19 cellular contexts compared by ENCODE assay signal in genomic region chrX:73916489-73916888, GRCh38.
DNase-seq lines count a peak whose midpoint lies in the region; ATAC-seq and TF ChIP-seq lines count a peak whose summit lies in the region.
"Had no signal": no experiment of that assay in that cellular context is flagged by ENCODE, and none has a peak within 500 bp of the region (broad histone marks: within the 10 kb centered on the region; RNA-seq: fewer than 3 reads in every experiment).

No MANE protein-coding gene starts in this region.

- no peak overlapping the region for H3K4me3 Mint-ChIP-seq in osteocyte (ENCODE audit: unreplicated experiment)
- H3K4me3 Mint-ChIP-seq: activated T-helper 1 cell treated with anti-CD3 and anti-CD28 coated beads, Interleukin-12 subunit alpha, Interleukin-12 subunit beta, Interleukin-2, Interleukin-4 antibody, amounts not matched to agents 30 ng/mL and 10 ng/mL and 1 ng/mL, durations not matched to agents 14 hours and 24 hours and 36 hours; IgD-negative memory B cell; stimulated activated naive CD8-positive, alpha-beta T cell treated with anti-CD3 and anti-CD28 coated beads, Interleukin-15, amount 100 ng/mL, for 72 hours; T-helper 2 cell treated with Interferon-gamma antibody and Interleukin-4, amounts not matched to agents 5 μg/mL and 100 μg/mL, for 36 hours had no signal

- ATAC-seq in Panc1 = no peak
- ATAC-seq: stimulated activated naive CD8-positive, alpha-beta T cell treated with anti-CD3 and anti-CD28 coated beads, Interleukin-15, amount 100 ng/mL, for 72 hours had no signal

- H3K4me1 ChIP-seq in GM23248 (ENCODE audit: insufficient read depth) (peaks cover 35% of the 10 kb centered on the region), Panc1 (ENCODE audit: control insufficient read depth, insufficient read depth, low read length) (no peaks in the 10 kb centered on the region; the same call in 1 of the 2 replicates), BE2C (no peaks in the 10 kb centered on the region)

- H3K27ac ChIP-seq in GM23248 = peak overlapping the region; percentile 89
- H3K27ac ChIP-seq in Panc1 (ENCODE audit: low read length) = peak overlapping the region; percentile 39; the same call in 1 of the 2 replicates
- peak overlapping the region; percentile 92 for H3K27ac ChIP-seq in epithelial cell of prostate

- peaks cover 37% of the 10 kb centered on the region for H3K4me1 Mint-ChIP-seq in osteocyte (ENCODE audit: unreplicated experiment)
- H3K4me1 Mint-ChIP-seq: stimulated activated naive CD8-positive, alpha-beta T cell treated with anti-CD3 and anti-CD28 coated beads, Interleukin-15, amount 100 ng/mL, for 72 hours had no signal

- peak overlapping the region; percentile 74 for H2AFZ ChIP-seq in GM23248

- H3K9me3 Mint-ChIP-seq in osteocyte (ENCODE audit: unreplicated experiment) = no peaks in the 10 kb centered on the region
- H3K9me3 Mint-ChIP-seq: IgD-negative memory B cell; stimulated activated naive CD8-positive, alpha-beta T cell treated with anti-CD3 and anti-CD28 coated beads, Interleukin-15, amount 100 ng/mL, for 72 hours; T-helper 2 cell treated with Interferon-gamma antibody and Interleukin-4, amounts not matched to agents 5 μg/mL and 100 μg/mL, for 36 hours had no signal

- DNase-seq in GM23248 (no peak), Panc1 (ENCODE audit: low read depth, low spot score) (no peak), epithelial cell of prostate (ENCODE audit: low read depth, low spot score) (no peak), osteocyte (ENCODE audit: extremely low spot score, unreplicated experiment) (no peak), BE2C (no peak), NCI-H1105 (lab: John Stamatoyannopoulos, UW) (no peak)
- DNase-seq in stimulated activated CD4-positive, alpha-beta T cell treated with anti-CD3 and anti-CD28 coated beads, Interleukin-4, amount 100 ng/mL, for 24 hours = no peak
- DNase-seq in stimulated activated CD4-positive, alpha-beta T cell treated with anti-CD3 and anti-CD28 coated beads, Interleukin-2, amount 100 ng/mL, for 48 hours = no peak
- DNase-seq: activated CD4-positive, CD25-positive, alpha-beta regulatory T cell; H7; kidney; NCI-H1694 treated with DMSO at 0.1 percent for 48 hours; NCI-H446; retina; Right ventricle myocardium superior; stimulated activated naive CD8-positive, alpha-beta T cell treated with anti-CD3 and anti-CD28 coated beads, Interleukin-15, amount 100 ng/mL, for 72 hours had no signal

- POLR2A ChIA-PET in Panc1 (lab: Charles Lee) = interaction anchor here (0.9 kb wide), 1 partner anchor 27 kb away, joined by 4 read pairs; no protein-coding TSS in a partner anchor

- H3K27me3 ChIP-seq in GM23248 (replicated peaks; ENCODE audit: insufficient read depth) (no peaks in the 10 kb centered on the region), Panc1 (ENCODE audit: control insufficient read depth, insufficient read depth, low read length) (no peaks in the 10 kb centered on the region), BE2C (no peaks in the 10 kb centered on the region)

- intact Hi-C loops in Panc1 (cut with micrococcal nuclease; ENCODE audit: unreplicated experiment) = no loop called here

- peaks cover 19% of the 10 kb centered on the region for H3F3A ChIP-seq in GM23248 (ENCODE audit: insufficient read depth)

- no peaks in the 10 kb centered on the region for H3K36me3 Mint-ChIP-seq in osteocyte (ENCODE audit: unreplicated experiment)
- H3K36me3 Mint-ChIP-seq: IgD-negative memory B cell had no signal

- no TSS peak for BruUV-seq in Panc1 (replicated peaks; lab: Mats Ljungman, UMichigan)

- peak overlapping the region; percentile 47 for H3K9ac ChIP-seq in GM23248

- H4K20me1 ChIP-seq in GM23248 (ENCODE audit: insufficient read depth) = no peaks in the 10 kb centered on the region

- peak overlapping the region; percentile 65 for H3K4me2 ChIP-seq in GM23248 (ENCODE audit: unreplicated experiment)

- in situ Hi-C loops in GM23248 (cut with MboI) (no loop called here), Panc1 (cut with HindIII; ENCODE audit: low pct_unique_long_range_greater_than_20kb, low sequenced_read_pairs) (no loop called here)

- H3K4me3 ChIP-seq in GM23248 = no peak overlapping the region
- H3K4me3 ChIP-seq in Panc1 (ENCODE audit: low read depth in 2 of 2, low read length in 2 of 2) = no peak overlapping the region
- no peak overlapping the region for H3K4me3 ChIP-seq in BE2C (ENCODE audit: low read depth, low read length)

- H3K9me3 ChIP-seq in GM23248 (ENCODE audit: low read depth) = no peaks in the 10 kb centered on the region
- no peaks in the 10 kb centered on the region for H3K9me3 ChIP-seq in Panc1 (ENCODE audit: control insufficient read depth, insufficient read depth, low read depth, low read length)
- H3K9me3 ChIP-seq in BE2C = no peaks in the 10 kb centered on the region

- no peaks in the 10 kb centered on the region for H3K9me2 ChIP-seq in GM23248 (ENCODE audit: insufficient read depth)

- no peaks in the 10 kb centered on the region for H3K79me2 ChIP-seq in GM23248 (ENCODE audit: insufficient read depth)

- H3K27ac Mint-ChIP-seq in osteocyte (ENCODE audit: unreplicated experiment) = peak overlapping the region; percentile 91
- H3K27ac Mint-ChIP-seq: activated T-helper 1 cell treated with anti-CD3 and anti-CD28 coated beads, Interleukin-12 subunit alpha, Interleukin-12 subunit beta, Interleukin-2, Interleukin-4 antibody, amounts not matched to agents 30 ng/mL and 10 ng/mL and 1 ng/mL, durations not matched to agents 14 hours and 24 hours and 36 hours; IgD-negative memory B cell; stimulated activated naive CD8-positive, alpha-beta T cell treated with anti-CD3 and anti-CD28 coated beads, Interleukin-15, amount 100 ng/mL, for 72 hours; T-helper 2 cell treated with Interferon-gamma antibody and Interleukin-4, amounts not matched to agents 5 μg/mL and 100 μg/mL, for 36 hours had no signal

- TF ChIP-seq CTCF in Panc1 (IDR thresholded peaks at IDR 0.05) = no peak
- TF ChIP-seq CTCF in osteocyte (IDR thresholded peaks at IDR 0.05) = no peak
- TF ChIP-seq CTCF in BE2C (IDR thresholded peaks at IDR 0.05; ENCODE audit: low read depth, low read length) = no peak

- CTCF ChIA-PET in Panc1 (lab: Charles Lee) = interaction anchor here (0.6 kb wide), 1 partner anchor 13 kb away, joined by 3 read pairs; no protein-coding TSS in a partner anchor

- H3K36me3 ChIP-seq in GM23248 (ENCODE audit: low read depth) = no peaks in the 10 kb centered on the region
- H3K36me3 ChIP-seq in Panc1 (ENCODE audit: control insufficient read depth, insufficient read depth, low read length) = no peaks in the 10 kb centered on the region
- no peaks in the 10 kb centered on the region for H3K36me3 ChIP-seq in BE2C

- no peaks in the 10 kb centered on the region for H3K27me3 Mint-ChIP-seq in osteocyte (ENCODE audit: unreplicated experiment)
- H3K27me3 Mint-ChIP-seq: IgD-negative memory B cell; stimulated activated naive CD8-positive, alpha-beta T cell treated with anti-CD3 and anti-CD28 coated beads, Interleukin-15, amount 100 ng/mL, for 72 hours had no signal

Comparison
In these comparisons a context has a peak if more than half of its experiments do, and no peak if none do; other contexts are left out.
1. H3K27ac ChIP-seq: peak in every context shown above with its lines; median percentile 92 in epithelial cell of prostate; 89 in GM23248; 39 in Panc1.